8 cellular contexts compared by ENCODE assay signal in genomic region chr1:156214024-156214748, GRCh38. TPM values are rescaled to one million over a fixed set of nuclear protein-coding genes. Genes with fewer than 3 reads are reported as not detected.
DNase-seq lines count a peak whose midpoint lies in the region; ATAC-seq and TF ChIP-seq lines count a peak whose summit lies in the region.

No MANE protein-coding gene starts in this region.

- H3K27ac ChIP-seq in ACC112 (ENCODE audit: low read depth, low read length): peak overlapping the region; percentile 96
- H3K27ac ChIP-seq in upper lobe of right lung: peak overlapping the region; percentile 97

- peak; percentile 20 for DNase-seq in HFFc6
- DNase-seq in activated naive CD4-positive, alpha-beta T cell treated with anti-CD3 and anti-CD28 coated beads, Interleukin-2, amount 10 ng/mL, durations not matched to agents 7 days and 5 days: no peak
- DNase-seq in kidney tubule cell (ENCODE audit: low spot score): peak; percentile 80
- DNase-seq in upper lobe of right lung: no peak
- DNase-seq in NCI-H128 (lab: John Stamatoyannopoulos, UW; ENCODE audit: unreplicated experiment): no peak
- DNase-seq in Ammon's horn (ENCODE audit: low spot score): no peak
- DNase-seq in globus pallidus (ENCODE audit: low spot score): no peak

- peak overlapping the region; percentile 95; the same call in 1 of the 2 replicates for H3K4me3 ChIP-seq in ACC112 (ENCODE audit: low read depth, low read length)
- peak overlapping the region; percentile 74 for H3K4me3 ChIP-seq in upper lobe of right lung

- H3K36me3 Mint-ChIP-seq in HFFc6 (ENCODE audit: low read depth): peaks cover 32% of the 10 kb centered on the region
- peaks cover 32% of the 10 kb centered on the region for H3K36me3 Mint-ChIP-seq in activated naive CD4-positive, alpha-beta T cell treated with anti-CD3 and anti-CD28 coated beads, Interleukin-2, amount 10 ng/mL, durations not matched to agents 7 days and 5 days

- peak overlapping the region; percentile 86 for H3K27ac Mint-ChIP-seq in HFFc6
- peak overlapping the region; percentile 99 for H3K27ac Mint-ChIP-seq in activated naive CD4-positive, alpha-beta T cell treated with anti-CD3 and anti-CD28 coated beads, Interleukin-2, amount 10 ng/mL, durations not matched to agents 7 days and 5 days

- H2AFZ ChIP-seq in ACC112 (ENCODE audit: low read length, unreplicated experiment): no peak overlapping the region

- intact Hi-C loops in upper lobe of right lung (cut with DNase I): no loop called here

- peak overlapping the region; percentile 97 for H3K4me3 Mint-ChIP-seq in HFFc6
- H3K4me3 Mint-ChIP-seq in activated naive CD4-positive, alpha-beta T cell treated with anti-CD3 and anti-CD28 coated beads, Interleukin-2, amount 10 ng/mL, durations not matched to agents 7 days and 5 days: peak overlapping the region; percentile 86

- peaks cover 29% of the 10 kb centered on the region for H3K4me1 Mint-ChIP-seq in HFFc6 (ENCODE audit: low read depth)
- H3K4me1 Mint-ChIP-seq in activated naive CD4-positive, alpha-beta T cell treated with anti-CD3 and anti-CD28 coated beads, Interleukin-2, amount 10 ng/mL, durations not matched to agents 7 days and 5 days: peaks cover 60% of the 10 kb centered on the region

- H3K27me3 ChIP-seq in ACC112 (ENCODE audit: insufficient read depth, low read length): no peaks in the 10 kb centered on the region
- no peaks in the 10 kb centered on the region for H3K27me3 ChIP-seq in upper lobe of right lung

- H3K79me2 ChIP-seq in ACC112 (ENCODE audit: control insufficient read depth, insufficient read depth, low read length, unreplicated experiment): peaks cover 6% of the 10 kb centered on the region

- H3K27me3 Mint-ChIP-seq in HFFc6 (ENCODE audit: insufficient read depth): peaks cover 6% of the 10 kb centered on the region
- H3K27me3 Mint-ChIP-seq in activated naive CD4-positive, alpha-beta T cell treated with anti-CD3 and anti-CD28 coated beads, Interleukin-2, amount 10 ng/mL, durations not matched to agents 7 days and 5 days: no peaks in the 10 kb centered on the region

- H3K9me3 Mint-ChIP-seq in HFFc6: no peaks in the 10 kb centered on the region
- H3K9me3 Mint-ChIP-seq in activated naive CD4-positive, alpha-beta T cell treated with anti-CD3 and anti-CD28 coated beads, Interleukin-2, amount 10 ng/mL, durations not matched to agents 7 days and 5 days: peaks cover under 1% of the 10 kb centered on the region

- H3K36me3 ChIP-seq in ACC112 (ENCODE audit: insufficient read depth, low read length) (no peaks in the 10 kb centered on the region), upper lobe of right lung (peaks cover 20% of the 10 kb centered on the region)

- no peak for ATAC-seq in upper lobe of right lung

- TF ChIP-seq CTCF in HFFc6 (IDR thresholded peaks at IDR 0.05) (no peak), upper lobe of right lung (IDR thresholded peaks at IDR 0.05) (no peak)

- H3K9me3 ChIP-seq in upper lobe of right lung: no peaks in the 10 kb centered on the region

- CTCF ChIA-PET in activated naive CD4-positive, alpha-beta T cell treated with anti-CD3 and anti-CD28 coated beads, Interleukin-2, amount 10 ng/mL, durations not matched to agents 7 days and 5 days (lab: Charles Lee): interaction anchor here (1.2 to 5.1 kb wide), 4 partner anchors 10 to 68 kb away, joined by 3 to 44 read pairs (median 5); no protein-coding TSS in a partner anchor

- H3K4me1 ChIP-seq in ACC112 (ENCODE audit: control insufficient read depth, insufficient read depth, low read length, unreplicated experiment) (peaks cover 17% of the 10 kb centered on the region), upper lobe of right lung (peaks cover 33% of the 10 kb centered on the region)

RNA-seq across cellular contexts. Expression of gene PMF1, which starts 1.4 kb away (rescaled TPM):
- 10 to 100 TPM; 32.7 to 41.0 (median 39.5) TPM for total RNA-seq in HFFc6 (2021; fragmentation: NEBNext Ultra II Directional; extraction: Animal tissue kit (Norgen Biotek cat#: 25700))
- 47.4 TPM for total RNA-seq in upper lobe of right lung

RNA-seq across cellular contexts. Expression of gene SLC25A44, which starts 20.3 kb away (rescaled TPM):
- total RNA-seq in HFFc6 (2021; fragmentation: NEBNext Ultra II Directional; extraction: Animal tissue kit (Norgen Biotek cat#: 25700)): 10 to 100 TPM; 19.6 to 25.2 (median 23.4) TPM
- total RNA-seq in upper lobe of right lung: 24.9 TPM

RNA-seq across cellular contexts. Expression of gene BGLAP, which starts 27.8 kb away (rescaled TPM):
- under 1 TPM in 2 of 6 experiments, not detected in 4; 0.40 to 0.62 TPM for total RNA-seq in HFFc6 (2021; fragmentation: NEBNext Ultra II Directional; extraction: Animal tissue kit (Norgen Biotek cat#: 25700))
- total RNA-seq in upper lobe of right lung: 2.4 TPM

RNA-seq across cellular contexts. Expression of gene PAQR6, which starts 33.7 kb away (rescaled TPM):
- total RNA-seq in HFFc6 (2021; fragmentation: NEBNext Ultra II Directional; extraction: Animal tissue kit (Norgen Biotek cat#: 25700)): under 1 TPM; 0.45 to 0.65 (median 0.52) TPM
- total RNA-seq in upper lobe of right lung: 1.9 TPM

Comparison
In these comparisons a context has a peak if more than half of its experiments do, and no peak if none do; other contexts are left out.
1. DNase-seq: peak in HFFc6 (single experiment) and kidney tubule cell (single experiment); none in activated naive CD4-positive, alpha-beta T cell treated with anti-CD3 and anti-CD28 coated beads, Interleukin-2, amount 10 ng/mL, durations not matched to agents 7 days and 5 days (single experiment), upper lobe of right lung (single experiment), NCI-H128 (single experiment), Ammon's horn (single experiment) and globus pallidus (single experiment).